In the genomic region with DNA sequence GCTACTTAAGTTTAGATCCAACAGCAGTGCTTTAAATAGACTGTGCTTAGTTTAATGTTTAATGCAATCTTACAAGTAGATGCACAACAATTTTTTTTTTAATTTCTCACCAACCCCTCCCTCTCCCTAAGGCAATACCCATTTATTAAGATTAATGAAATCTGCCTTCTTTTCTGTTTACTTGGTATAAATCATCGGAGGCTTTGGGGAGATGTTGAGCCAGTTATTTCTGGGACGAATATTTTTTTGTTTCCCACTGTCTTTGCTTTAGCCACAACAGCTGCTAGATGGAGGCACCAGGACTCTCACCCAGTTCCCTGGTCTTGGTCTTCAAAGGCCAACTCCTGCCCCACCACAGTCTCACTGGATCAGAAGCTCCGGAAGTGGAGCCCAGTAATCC, we compare ENCODE assay signal across 8 cellular contexts.
DNase-seq lines count a peak whose midpoint lies in the region; ATAC-seq, FAIRE-seq and TF ChIP-seq lines count a peak whose summit lies in the region.

No MANE protein-coding gene starts in this region.

- H3K27me3 ChIP-seq in DND-41 (ENCODE audit: insufficient read depth, low read length, poor library complexity) = no peaks in the 10 kb centered on the region
- no peaks in the 10 kb centered on the region for H3K27me3 ChIP-seq in SK-N-SH (ENCODE audit: insufficient read depth)

- H3K4me1 ChIP-seq in DND-41 (ENCODE audit: insufficient read depth, low read length) = peaks cover 28% of the 10 kb centered on the region
- H3K4me1 ChIP-seq in SK-N-SH (ENCODE audit: control insufficient read depth in 1 of 2, insufficient read depth in 2 of 2, low read depth in 1 of 2, low read length in 1 of 2) = peaks cover 9 to 43% of the 10 kb centered on the region in 2 experiments; a peak in 3 of 4 replicates

- no peaks in the 10 kb centered on the region for H3K36me3 ChIP-seq in DND-41 (ENCODE audit: insufficient read depth, low read length)
- H3K36me3 ChIP-seq in SK-N-SH (replicated peaks in 1 of 2; ENCODE audit: control insufficient read depth in 1 of 2, insufficient read depth in 2 of 2, low read length in 1 of 2) = no peaks in the 10 kb centered on the region

- DNase-seq in DND-41 (no peak), SK-N-SH (no peak), epithelial cell of proximal tubule (ENCODE audit: low read depth) (no peak), renal cortical epithelial cell (ENCODE audit: low read depth) (peak; percentile 13), KG1 (lab: John Stamatoyannopoulos, UW) (no peak), D721Med (ENCODE audit: insufficient read length, low spot score) (no peak), T1000 (lab: John Stamatoyannopoulos, UW) (no peak)

- WGBS in SK-N-SH (ENCODE audit: low lambda C conversion rate) = 39% methylated on average over 3 of the region's 3 CpGs

- H4K20me1 ChIP-seq in DND-41 (ENCODE audit: insufficient read depth, low read length) (no peaks in the 10 kb centered on the region), SK-N-SH (ENCODE audit: insufficient read depth) (no peaks in the 10 kb centered on the region)

- H3K9me3 ChIP-seq in DND-41 (ENCODE audit: insufficient read depth, low read length, severe bottlenecking) (no peaks in the 10 kb centered on the region), SK-N-SH (no peaks in the 10 kb centered on the region)

- H3K9me2 ChIP-seq in SK-N-SH = no peaks in the 10 kb centered on the region

- FAIRE-seq in D721Med (lab: Jason Lieb, UNC) = no peak

- TF ChIP-seq CTCF in DND-41 (IDR thresholded peaks at IDR 0.05; ENCODE audit: borderline replicate concordance, extremely low read depth, low read length, poor library complexity, severe bottlenecking) (no peak), SK-N-SH (IDR thresholded peaks at IDR 0.05) (no peak), epithelial cell of proximal tubule (conservative IDR thresholded peaks at IDR 0.05; ENCODE audit: low read depth, low read length) (no peak), D721Med (IDR thresholded peaks at IDR 0.05; ENCODE audit: insufficient read depth, missing control alignments) (no peak)

- H3K27ac ChIP-seq in DND-41 (ENCODE audit: low read length) = peak overlapping the region; percentile 93
- peak overlapping the region; percentile 71 to 90 for H3K27ac ChIP-seq in SK-N-SH (ENCODE audit: low read depth in 2 of 2, low read length in 1 of 2)

- CTCF ChIA-PET in SK-N-SH (lab: Yijun Ruan, JAX) = interaction anchor here (1.0 kb wide), 1 partner anchor 57 kb away, joined by 3 read pairs; no protein-coding TSS in a partner anchor

- no peak for TF ChIP-seq RAD21 in SK-N-SH (IDR thresholded peaks at IDR 0.05; ENCODE audit: low read length)

- H3K4me3 ChIP-seq in DND-41 (ENCODE audit: low read depth in 1 of 2, low read length in 2 of 2) = peak overlapping the region in 1 of 2 experiments; percentile 81; a peak in 3 of 4 replicates
- peak overlapping the region; percentile 22 to 34 for H3K4me3 ChIP-seq in SK-N-SH (ENCODE audit: low read depth in 2 of 2, low read length in 1 of 2)
- peak overlapping the region; percentile 66 for H3K4me3 ChIP-seq in epithelial cell of proximal tubule (ENCODE audit: low read depth, low read length)

- H2AFZ ChIP-seq in DND-41 (ENCODE audit: low read depth, low read length) (peak overlapping the region; percentile 97), SK-N-SH (ENCODE audit: low read depth) (peak overlapping the region; percentile 81)

- peak overlapping the region; percentile 86 for H3K4me2 ChIP-seq in DND-41 (ENCODE audit: insufficient read depth, low read length)
- peak overlapping the region; percentile 70 for H3K4me2 ChIP-seq in SK-N-SH

- no peaks in the 10 kb centered on the region for H3F3A ChIP-seq in SK-N-SH (replicated peaks; ENCODE audit: insufficient read depth)

- peak overlapping the region; percentile 62 for H3K9ac ChIP-seq in DND-41 (ENCODE audit: low read depth, low read length)
- peak overlapping the region; percentile 9; the same call in 1 of the 2 replicates for H3K9ac ChIP-seq in SK-N-SH

- ATAC-seq in DND-41 (ENCODE audit: insufficient read depth, low read depth) (no peak), HG02759 (IDR thresholded peaks at IDR 0.05; ENCODE audit: unreplicated experiment) (no peak)

- POLR2A ChIA-PET in SK-N-SH (lab: Yijun Ruan, JAX) = interaction anchor here (1.2 kb wide), 1 partner anchor 127 kb away, joined by 5 read pairs; no protein-coding TSS in a partner anchor

- TF ChIP-seq EP300 in SK-N-SH (IDR thresholded peaks at IDR 0.05; ENCODE audit: borderline replicate concordance in 1 of 2, low read depth in 1 of 2, low read length in 1 of 2) = no peak

- H3K79me2 ChIP-seq in DND-41 (ENCODE audit: insufficient read depth, low read length) = no peaks in the 10 kb centered on the region
- no peaks in the 10 kb centered on the region for H3K79me2 ChIP-seq in SK-N-SH (ENCODE audit: insufficient read depth)

TF ChIP-seq in SK-N-SH, 30 proteins besides CTCF, POLR2A, EP300 and RAD21:
- TF ChIP-seq RFX5 (IDR thresholded peaks at IDR 0.05; ENCODE audit: low read length) (no peak), FOXJ3 (CRISPR knock-in tag; IDR thresholded peaks at IDR 0.05) (no peak), TCF12 (IDR thresholded peaks at IDR 0.05) (no peak), YY1 (IDR thresholded peaks at IDR 0.05; ENCODE audit: low read depth) (no peak), PBX3 (IDR thresholded peaks at IDR 0.05) (no peak)
- TF ChIP-seq, protein P1, sequence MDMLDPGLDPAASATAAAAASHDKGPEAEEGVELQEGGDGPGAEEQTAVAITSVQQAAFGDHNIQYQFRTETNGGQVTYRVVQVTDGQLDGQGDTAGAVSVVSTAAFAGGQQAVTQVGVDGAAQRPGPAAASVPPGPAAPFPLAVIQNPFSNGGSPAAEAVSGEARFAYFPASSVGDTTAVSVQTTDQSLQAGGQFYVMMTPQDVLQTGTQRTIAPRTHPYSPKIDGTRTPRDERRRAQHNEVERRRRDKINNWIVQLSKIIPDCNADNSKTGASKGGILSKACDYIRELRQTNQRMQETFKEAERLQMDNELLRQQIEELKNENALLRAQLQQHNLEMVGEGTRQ (IDR thresholded peaks at IDR 0.05; ENCODE audit: borderline replicate concordance, low read depth, low read length) = no peak
